Comparison of ENCODE assay signal across 21 cellular contexts in genomic region chr11:111006207-111006606, GRCh38.
"Had no signal": no experiment of that assay in that cellular context is flagged by ENCODE, and none has a peak within 500 bp of the region (broad histone marks: within the 10 kb centered on the region; RNA-seq: fewer than 3 reads in every experiment).

No MANE protein-coding gene starts in this region.

- ATAC-seq: activated CD4-positive, alpha-beta T cell treated with anti-CD3 and anti-CD28 coated beads for 36 hours; activated CD8-positive, alpha-beta T cell treated with anti-CD3 and anti-CD28 coated beads for 36 hours; activated T-cell treated with anti-CD3 and anti-CD28 coated beads, Interleukin-2, amount 50 U/mL, for 72 hours; lower lobe of right lung; naive thymus-derived CD4-positive, alpha-beta T cell had no signal

- H3K27ac ChIP-seq: brain microvascular endothelial cell, lower lobe of right lung, neutrophil, right atrium auricular region, spleen, WERI-Rb-1 had no signal

- H3K36me3 Mint-ChIP-seq: activated naive CD8-positive, alpha-beta T cell treated with anti-CD3 and anti-CD28 coated beads for 36 hours; naive thymus-derived CD4-positive, alpha-beta T cell; type B pancreatic cell had no signal

- H3K9me3 ChIP-seq: lower lobe of right lung, neutrophil, right atrium auricular region, spleen had no signal

- H3K4me3 ChIP-seq: lower lobe of right lung, right atrium auricular region, spleen had no signal

- H3K4me3 Mint-ChIP-seq: activated CD4-positive, alpha-beta T cell treated with anti-CD3 and anti-CD28 coated beads for 36 hours; activated CD8-positive, alpha-beta T cell treated with anti-CD3 and anti-CD28 coated beads for 36 hours; activated naive CD8-positive, alpha-beta T cell treated with anti-CD3 and anti-CD28 coated beads for 36 hours; activated T-cell treated with anti-CD3 and anti-CD28 coated beads, Interleukin-2, amount 50 U/mL, for 72 hours; naive thymus-derived CD4-positive, alpha-beta T cell; stimulated activated naive B cell treated with anti-CD40 and anti-IgM and Interleukin-4, amounts not matched to agents 10 μg/mL and 1 μg/mL and 100 μg/mL, for 72 hours; type B pancreatic cell had no signal

- H3K27me3 Mint-ChIP-seq: type B pancreatic cell had no signal

- H3K4me1 Mint-ChIP-seq: activated CD4-positive, alpha-beta T cell treated with anti-CD3 and anti-CD28 coated beads for 36 hours; activated naive CD8-positive, alpha-beta T cell treated with anti-CD3 and anti-CD28 coated beads for 36 hours; naive thymus-derived CD4-positive, alpha-beta T cell; stimulated activated naive B cell treated with anti-CD40 and anti-IgM and Interleukin-4, amounts not matched to agents 10 μg/mL and 1 μg/mL and 100 μg/mL, for 72 hours had no signal

- H3K36me3 ChIP-seq: brain microvascular endothelial cell, lower lobe of right lung, neutrophil, right atrium auricular region, spleen, WERI-Rb-1 had no signal

- H3K9me3 Mint-ChIP-seq: activated CD8-positive, alpha-beta T cell treated with anti-CD3 and anti-CD28 coated beads for 36 hours; activated naive CD8-positive, alpha-beta T cell treated with anti-CD3 and anti-CD28 coated beads for 36 hours; naive thymus-derived CD4-positive, alpha-beta T cell had no signal

- H3K27me3 ChIP-seq: brain microvascular endothelial cell, neutrophil, right atrium auricular region, spleen had no signal

- DNase-seq: activated CD4-positive, alpha-beta T cell treated with anti-CD3 and anti-CD28 coated beads for 36 hours; activated CD8-positive, alpha-beta memory T cell treated with anti-CD3 and anti-CD28 coated beads, Interleukin-2, amount 50 U/mL, for 4 hours; activated CD8-positive, alpha-beta T cell treated with anti-CD3 and anti-CD28 coated beads for 36 hours; activated gamma-delta T cell treated with Interleukin-2 at 50 U/mL for 16 hours; activated naive CD8-positive, alpha-beta T cell treated with anti-CD3 and anti-CD28 coated beads for 36 hours; activated T-cell treated with anti-CD3 and anti-CD28 coated beads, Interleukin-2, amount 50 U/mL, for 72 hours; brain microvascular endothelial cell; dermis blood vessel endothelial cell; glutamatergic neuron; lower lobe of right lung; midbrain; naive thymus-derived CD4-positive, alpha-beta T cell; posterior cingulate gyrus; spleen; stimulated activated CD4-positive, alpha-beta T cell treated with anti-CD3 and anti-CD28 coated beads, Interleukin-2, amount 100 ng/mL, for 24 hours; stimulated activated naive B cell treated with anti-CD40 and anti-IgM and Interleukin-4, amounts not matched to agents 10 μg/mL and 1 μg/mL and 100 μg/mL, for 72 hours; substantia nigra; WERI-Rb-1 had no signal

- H3K4me1 ChIP-seq: lower lobe of right lung, right atrium auricular region had no signal

- H3K27ac Mint-ChIP-seq: activated CD4-positive, alpha-beta T cell treated with anti-CD3 and anti-CD28 coated beads for 36 hours; activated CD8-positive, alpha-beta T cell treated with anti-CD3 and anti-CD28 coated beads for 36 hours; activated naive CD8-positive, alpha-beta T cell treated with anti-CD3 and anti-CD28 coated beads for 36 hours; activated T-cell treated with anti-CD3 and anti-CD28 coated beads, Interleukin-2, amount 50 U/mL, for 72 hours; naive thymus-derived CD4-positive, alpha-beta T cell; stimulated activated naive B cell treated with anti-CD40 and anti-IgM and Interleukin-4, amounts not matched to agents 10 μg/mL and 1 μg/mL and 100 μg/mL, for 72 hours; type B pancreatic cell had no signal
